9 cellular contexts compared by ENCODE assay signal in genomic region chr20:19827818-19828217, GRCh38.
DNase-seq lines count a peak whose midpoint lies in the region; ATAC-seq and TF ChIP-seq lines count a peak whose summit lies in the region.
"Had no signal": no experiment of that assay in that cellular context is flagged by ENCODE, and none has a peak within 500 bp of the region (broad histone marks: within the 10 kb centered on the region; RNA-seq: fewer than 3 reads in every experiment).

No MANE protein-coding gene starts in this region.

- DNase-seq in colonic mucosa (peak; percentile 9), hippocampal formation (lab: John Stamatoyannopoulos, UW) (no peak), KBM-7 (no peak)
- no peak for DNase-seq in stimulated activated naive CD4-positive, alpha-beta T cell (lab: John Stamatoyannopoulos, UW)
- DNase-seq: foreskin melanocyte had no signal

- intact Hi-C loops in colonic mucosa (cut with DNase I): no loop called here

- no peaks in the 10 kb centered on the region for H3K4me1 ChIP-seq in colonic mucosa

- TF ChIP-seq CTCF in colonic mucosa (IDR thresholded peaks at IDR 0.05): no peak

- no peak overlapping the region for H3K4me3 ChIP-seq in colonic mucosa

- ATAC-seq in GM18858 (IDR thresholded peaks at IDR 0.05; ENCODE audit: unreplicated experiment) (peak; percentile 22), GM21526 (IDR thresholded peaks at IDR 0.05; ENCODE audit: low FRiP score, unreplicated experiment) (peak; percentile 44), HG03439 (IDR thresholded peaks at IDR 0.05; ENCODE audit: unreplicated experiment) (peak; percentile 37), HG02852 (IDR thresholded peaks at IDR 0.05; ENCODE audit: unreplicated experiment) (no peak)

- H3K9ac ChIP-seq in colonic mucosa (ENCODE audit: low read depth in 2 of 2, low read length in 2 of 2): no peak overlapping the region

- H3K36me3 ChIP-seq in colonic mucosa: no peaks in the 10 kb centered on the region

- in situ Hi-C loops in KBM-7 (cut with MboI; ENCODE audit: low pct_unique_long_range_greater_than_20kb, low sequenced_read_pairs): no loop called here

- no peaks in the 10 kb centered on the region for H3K27me3 ChIP-seq in colonic mucosa

- no peak overlapping the region for H3K27ac ChIP-seq in colonic mucosa

- no peaks in the 10 kb centered on the region for H3K9me3 ChIP-seq in colonic mucosa
